In the genomic region with DNA sequence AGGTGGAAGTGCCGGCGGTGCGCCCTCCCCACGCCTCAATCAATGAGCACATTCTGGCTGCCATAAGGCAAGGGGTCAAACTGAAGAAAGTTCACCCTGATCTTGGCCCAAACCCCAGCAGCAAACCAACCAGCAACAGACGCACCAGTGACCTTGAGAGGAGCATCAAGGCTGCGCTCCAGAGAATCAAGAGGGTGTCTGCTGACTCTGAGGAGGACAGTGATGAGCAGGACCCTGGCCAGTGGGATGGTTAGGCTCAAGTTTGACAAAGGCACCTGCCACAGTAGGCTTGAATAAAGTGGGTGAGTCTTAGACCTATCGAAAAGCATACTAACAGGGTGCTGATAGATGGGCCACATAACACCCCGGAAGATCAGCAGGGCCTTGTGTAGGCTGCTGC, we compare ENCODE assay signal across 2 cellular contexts.
TF ChIP-seq lines count a peak whose summit lies in the region.

No MANE protein-coding gene starts in this region.

TF ChIP-seq in SK-N-SH, 30 proteins besides CTCF, POLR2A, EP300 and RAD21 (continued from another document):
- TF ChIP-seq EZH2phosphoT487 (IDR thresholded peaks at IDR 0.05; ENCODE audit: borderline replicate concordance, low read depth) (no peak), FOSL2 (IDR thresholded peaks at IDR 0.05; ENCODE audit: borderline replicate concordance, low read depth) (no peak), TCF12 (IDR thresholded peaks at IDR 0.05) (no peak), GABPA (IDR thresholded peaks at IDR 0.05; ENCODE audit: low read depth) (no peak), FOXM1 (IDR thresholded peaks at IDR 0.05; ENCODE audit: low read depth) (no peak), SMC3 (IDR thresholded peaks at IDR 0.05; ENCODE audit: low read depth, low read length) (no peak), TEAD4 (IDR thresholded peaks at IDR 0.05; ENCODE audit: borderline replicate concordance, insufficient read depth) (no peak), REST (IDR thresholded peaks at IDR 0.05; ENCODE audit: low read depth, low read length) (no peak), MXI1 (IDR thresholded peaks at IDR 0.05; ENCODE audit: low read depth, low read length) (no peak), RXRA (IDR thresholded peaks at IDR 0.05; ENCODE audit: borderline replicate concordance, low read depth) (no peak), RFX5 (IDR thresholded peaks at IDR 0.05; ENCODE audit: low read length) (no peak)
- TF ChIP-seq, protein P1, sequence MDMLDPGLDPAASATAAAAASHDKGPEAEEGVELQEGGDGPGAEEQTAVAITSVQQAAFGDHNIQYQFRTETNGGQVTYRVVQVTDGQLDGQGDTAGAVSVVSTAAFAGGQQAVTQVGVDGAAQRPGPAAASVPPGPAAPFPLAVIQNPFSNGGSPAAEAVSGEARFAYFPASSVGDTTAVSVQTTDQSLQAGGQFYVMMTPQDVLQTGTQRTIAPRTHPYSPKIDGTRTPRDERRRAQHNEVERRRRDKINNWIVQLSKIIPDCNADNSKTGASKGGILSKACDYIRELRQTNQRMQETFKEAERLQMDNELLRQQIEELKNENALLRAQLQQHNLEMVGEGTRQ (IDR thresholded peaks at IDR 0.05; ENCODE audit: borderline replicate concordance, low read depth, low read length), result no peak
- TF ChIP-seq, protein P2, sequence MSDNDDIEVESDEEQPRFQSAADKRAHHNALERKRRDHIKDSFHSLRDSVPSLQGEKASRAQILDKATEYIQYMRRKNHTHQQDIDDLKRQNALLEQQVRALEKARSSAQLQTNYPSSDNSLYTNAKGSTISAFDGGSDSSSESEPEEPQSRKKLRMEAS (IDR thresholded peaks at IDR 0.05; ENCODE audit: low read depth), result no peak
- TF ChIP-seq, protein P3, sequence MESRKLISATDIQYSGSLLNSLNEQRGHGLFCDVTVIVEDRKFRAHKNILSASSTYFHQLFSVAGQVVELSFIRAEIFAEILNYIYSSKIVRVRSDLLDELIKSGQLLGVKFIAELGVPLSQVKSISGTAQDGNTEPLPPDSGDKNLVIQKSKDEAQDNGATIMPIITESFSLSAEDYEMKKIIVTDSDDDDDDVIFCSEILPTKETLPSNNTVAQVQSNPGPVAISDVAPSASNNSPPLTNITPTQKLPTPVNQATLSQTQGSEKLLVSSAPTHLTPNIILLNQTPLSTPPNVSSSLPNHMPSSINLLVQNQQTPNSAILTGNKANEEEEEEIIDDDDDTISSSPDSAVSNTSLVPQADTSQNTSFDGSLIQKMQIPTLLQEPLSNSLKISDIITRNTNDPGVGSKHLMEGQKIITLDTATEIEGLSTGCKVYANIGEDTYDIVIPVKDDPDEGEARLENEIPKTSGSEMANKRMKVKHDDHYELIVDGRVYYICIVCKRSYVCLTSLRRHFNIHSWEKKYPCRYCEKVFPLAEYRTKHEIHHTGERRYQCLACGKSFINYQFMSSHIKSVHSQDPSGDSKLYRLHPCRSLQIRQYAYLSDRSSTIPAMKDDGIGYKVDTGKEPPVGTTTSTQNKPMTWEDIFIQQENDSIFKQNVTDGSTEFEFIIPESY (IDR thresholded peaks at IDR 0.05; ENCODE audit: borderline replicate concordance, low read depth), result no peak

TF ChIP-seq in SK-N-SH treated with all-trans-retinoic acid at 6 μM for 48 hours, 23 proteins besides CTCF, POLR2A, EP300 and RAD21 (continued from another document):
- TF ChIP-seq TSHZ2 (CRISPR knock-in tag; IDR thresholded peaks at IDR 0.05) (no peak), CSDC2 (CRISPR knock-in tag; IDR thresholded peaks at IDR 0.05) (no peak), PPARA (CRISPR knock-in tag; IDR thresholded peaks at IDR 0.05; ENCODE audit: borderline replicate concordance) (no peak), ZC3H10 (CRISPR knock-in tag; IDR thresholded peaks at IDR 0.05) (no peak), OSR1 (CRISPR knock-in tag; IDR thresholded peaks at IDR 0.05) (no peak), ZNF565 (CRISPR knock-in tag; conservative IDR thresholded peaks at IDR 0.05; ENCODE audit: low read depth) (no peak), ZFP30 (CRISPR knock-in tag; IDR thresholded peaks at IDR 0.05) (no peak), ZNF8 (CRISPR knock-in tag; IDR thresholded peaks at IDR 0.05) (no peak), ISL1 (CRISPR knock-in tag; IDR thresholded peaks at IDR 0.05) (no peak), ZNF70 (CRISPR knock-in tag; IDR thresholded peaks at IDR 0.05) (no peak), CREB5 (CRISPR knock-in tag; IDR thresholded peaks at IDR 0.05; ENCODE audit: low read depth) (no peak), TCF4 (CRISPR knock-in tag; IDR thresholded peaks at IDR 0.05; ENCODE audit: borderline replicate concordance) (no peak)
TF ChIP-seq in SK-N-SH treated with all-trans-retinoic acid at 6 μM for 48 hours: peak in this region for 0.
